Comparison of ENCODE assay signal across 8 cellular contexts in the genomic region with DNA sequence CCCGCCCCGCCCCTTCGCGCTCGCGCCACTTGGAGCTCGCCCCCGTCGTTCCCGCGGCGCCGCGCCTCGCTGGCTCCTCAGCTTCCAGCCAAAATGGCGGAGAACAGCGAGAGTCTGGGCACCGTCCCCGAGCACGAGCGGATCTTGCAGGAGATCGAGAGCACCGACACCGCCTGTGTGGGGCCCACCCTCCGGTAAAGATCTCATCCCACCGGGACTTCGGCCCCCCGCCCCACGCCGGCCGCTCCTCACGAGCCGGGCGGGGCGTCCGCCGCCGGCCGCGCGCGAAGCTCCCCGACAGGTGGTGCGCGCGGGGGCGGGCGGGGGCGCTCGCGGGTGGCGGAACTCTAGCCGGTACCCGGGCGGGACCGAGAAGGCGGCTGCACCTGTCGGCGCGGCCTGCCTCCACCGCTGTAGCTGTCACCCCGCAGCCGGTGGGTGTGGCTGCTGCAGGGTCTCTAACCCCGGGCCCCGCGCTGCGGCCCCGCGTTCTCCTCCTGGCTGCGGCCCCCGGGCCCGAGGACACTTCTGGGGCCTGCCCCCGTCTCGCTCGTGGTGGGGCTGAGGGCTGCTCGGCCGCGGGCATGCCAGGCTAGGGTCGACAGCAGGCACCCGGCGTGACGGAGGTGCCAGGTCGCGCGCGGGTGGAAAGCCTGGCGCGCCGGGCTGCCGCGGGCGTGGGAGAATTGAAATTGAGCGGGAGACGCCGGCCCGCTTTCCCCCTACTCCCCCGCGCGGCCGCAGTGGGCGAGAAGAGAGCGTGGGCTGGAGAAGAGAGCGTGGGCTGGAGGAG. TPM values are rescaled to one million over a fixed set of nuclear protein-coding genes. Genes with fewer than 3 reads are reported as not detected.
DNase-seq lines count a peak whose midpoint lies in the region; ATAC-seq lines count a peak whose summit lies in the region.

A gene with protein sequence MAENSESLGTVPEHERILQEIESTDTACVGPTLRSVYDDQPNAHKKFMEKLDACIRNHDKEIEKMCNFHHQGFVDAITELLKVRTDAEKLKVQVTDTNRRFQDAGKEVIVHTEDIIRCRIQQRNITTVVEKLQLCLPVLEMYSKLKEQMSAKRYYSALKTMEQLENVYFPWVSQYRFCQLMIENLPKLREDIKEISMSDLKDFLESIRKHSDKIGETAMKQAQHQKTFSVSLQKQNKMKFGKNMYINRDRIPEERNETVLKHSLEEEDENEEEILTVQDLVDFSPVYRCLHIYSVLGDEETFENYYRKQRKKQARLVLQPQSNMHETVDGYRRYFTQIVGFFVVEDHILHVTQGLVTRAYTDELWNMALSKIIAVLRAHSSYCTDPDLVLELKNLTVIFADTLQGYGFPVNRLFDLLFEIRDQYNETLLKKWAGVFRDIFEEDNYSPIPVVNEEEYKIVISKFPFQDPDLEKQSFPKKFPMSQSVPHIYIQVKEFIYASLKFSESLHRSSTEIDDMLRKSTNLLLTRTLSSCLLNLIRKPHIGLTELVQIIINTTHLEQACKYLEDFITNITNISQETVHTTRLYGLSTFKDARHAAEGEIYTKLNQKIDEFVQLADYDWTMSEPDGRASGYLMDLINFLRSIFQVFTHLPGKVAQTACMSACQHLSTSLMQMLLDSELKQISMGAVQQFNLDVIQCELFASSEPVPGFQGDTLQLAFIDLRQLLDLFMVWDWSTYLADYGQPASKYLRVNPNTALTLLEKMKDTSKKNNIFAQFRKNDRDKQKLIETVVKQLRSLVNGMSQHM (plus strand): TSS at position 80 of the 793 bp plus-strand sequence. CDS start 14 bp downstream, at position 94.

- no peaks in the 10 kb centered on the region for H3K27me3 ChIP-seq in CD4-positive, alpha-beta memory T cell (ENCODE audit: insufficient read depth, low read length)
- H3K27me3 ChIP-seq in mesenchymal stem cell (ENCODE audit: control insufficient read depth in 1 of 2, insufficient read depth in 1 of 2, low read length in 2 of 2): peaks cover 0 to 17% of the 10 kb centered on the region in 2 experiments

- CTCF ChIA-PET in CD4-positive, alpha-beta memory T cell (lab: Charles Lee; ENCODE audit: partially characterized antibody): interaction anchor here (0.6 to 9.1 kb wide), 13 partner anchors 10 to 1687 kb away, joined by 3 to 103 read pairs (median 4); no protein-coding TSS in a partner anchor

- H4K8ac ChIP-seq in mesenchymal stem cell (ENCODE audit: low read length): peak within 1 kb of the TSS; percentile 89

- peak within 1 kb of the TSS; percentile 67 for H3K27ac ChIP-seq in CD4-positive, alpha-beta memory T cell (ENCODE audit: low read depth, low read length)
- no peak within 1 kb of the TSS for H3K27ac ChIP-seq in mesenchymal stem cell (ENCODE audit: low read length, poor library complexity, severe bottlenecking)

- no peak within 1 kb of the TSS for H2BK5ac ChIP-seq in mesenchymal stem cell (ENCODE audit: low read depth, low read length, poor library complexity, severe bottlenecking)

- H3K9me3 Mint-ChIP-seq in CD4-positive, alpha-beta memory T cell: no peaks in the 10 kb centered on the region
- no peaks in the 10 kb centered on the region for H3K9me3 Mint-ChIP-seq in effector memory CD8-positive, alpha-beta T cell

- peak within 1 kb of the TSS; percentile 74 for H3K9ac ChIP-seq in mesenchymal stem cell (ENCODE audit: low read length)

- peak within 1 kb of the TSS in 1 of 2 experiments; percentile 83 for H2BK12ac ChIP-seq in mesenchymal stem cell (ENCODE audit: low read length in 2 of 2)

- peaks cover 0 to 5% of the 10 kb centered on the region in 2 donors for H3K36me3 Mint-ChIP-seq in CD4-positive, alpha-beta memory T cell
- peaks cover 13% of the 10 kb centered on the region for H3K36me3 Mint-ChIP-seq in effector memory CD8-positive, alpha-beta T cell (ENCODE audit: insufficient read depth)

- H2BK15ac ChIP-seq in mesenchymal stem cell (ENCODE audit: low read depth, poor library complexity, severe bottlenecking): peak within 1 kb of the TSS; percentile 94

- peak within 1 kb of the TSS; percentile 99 for H3K4me2 ChIP-seq in mesenchymal stem cell (ENCODE audit: low read length, poor library complexity, severe bottlenecking)

- no peak within 1 kb of the TSS for H2BK120ac ChIP-seq in mesenchymal stem cell (ENCODE audit: low read depth, low read length)

- H2AK5ac ChIP-seq in mesenchymal stem cell (ENCODE audit: low read length, severe bottlenecking): no peak within 1 kb of the TSS

- WGBS in mesenchymal stem cell: 1% methylated on average over 65 of the region's 103 CpGs

- H3K18ac ChIP-seq in mesenchymal stem cell (ENCODE audit: low read depth in 1 of 2, low read length in 2 of 2): peak within 1 kb of the TSS; percentile 52 to 99

- H3K4me1 Mint-ChIP-seq in CD4-positive, alpha-beta memory T cell: peaks cover 10 to 38% (median 24%) of the 10 kb centered on the region in 4 donors
- peaks cover 8 to 11% of the 10 kb centered on the region in 2 donors for H3K4me1 Mint-ChIP-seq in effector memory CD8-positive, alpha-beta T cell (ENCODE audit: low read depth in 2 of 2)

- ATAC-seq in GM19324 (IDR thresholded peaks at IDR 0.05; ENCODE audit: low FRiP score, unreplicated experiment) (peak; percentile 89), HG03460 (IDR thresholded peaks at IDR 0.05; ENCODE audit: unreplicated experiment) (peak; percentile 83)
- ATAC-seq in effector memory CD8-positive, alpha-beta T cell (replicated peaks): peak; percentile 84

- peak within 1 kb of the TSS; percentile 94 for H2AFZ ChIP-seq in mesenchymal stem cell (ENCODE audit: low read depth, low read length)

- peak within 1 kb of the TSS; percentile 86 to 95 (median 93) for H3K27ac Mint-ChIP-seq in CD4-positive, alpha-beta memory T cell
- H3K27ac Mint-ChIP-seq in effector memory CD8-positive, alpha-beta T cell: peak within 1 kb of the TSS; percentile 67 to 88

- peak within 1 kb of the TSS in 1 of 2 experiments; percentile 91 for H3K14ac ChIP-seq in mesenchymal stem cell (ENCODE audit: low read length in 2 of 2)

- H4K91ac ChIP-seq in mesenchymal stem cell (ENCODE audit: low read length): peak within 1 kb of the TSS; percentile 89

- peak within 1 kb of the TSS; percentile 85 to 96 (median 93) for H3K4me3 Mint-ChIP-seq in CD4-positive, alpha-beta memory T cell
- H3K4me3 Mint-ChIP-seq in effector memory CD8-positive, alpha-beta T cell: peak within 1 kb of the TSS; percentile 82 to 84

- H3K9me3 ChIP-seq in CD4-positive, alpha-beta memory T cell (ENCODE audit: control insufficient read depth in 1 of 2, low read length in 2 of 2): no peaks in the 10 kb centered on the region
- no peaks in the 10 kb centered on the region for H3K9me3 ChIP-seq in mesenchymal stem cell (ENCODE audit: control insufficient read depth, low read length)

- intact Hi-C loops in CD4-positive, alpha-beta memory T cell (cut with micrococcal nuclease): loop anchor here (1.0 to 10.0 kb wide), 9 partner anchors 154 to 1684 kb away; a partner anchor contains a TSS

- peak; percentile 88 to 93 (median 91) for DNase-seq in CD4-positive, alpha-beta memory T cell
- peak; percentile 76 for DNase-seq in NK-92 treated with Interleukin-12 subunit alpha and Interleukin-12 subunit beta, amount 100 ng/mL, for 24 hours (lab: John Stamatoyannopoulos, UW)
- peak; percentile 66 to 68 for DNase-seq in activated CD8-positive, alpha-beta memory T cell treated with anti-CD3 and anti-CD28 coated beads for 4 hours (ENCODE audit: low read depth in 2 of 2)
- peak; percentile 79 to 86 (median 81) for DNase-seq in effector memory CD8-positive, alpha-beta T cell
- peak; percentile 78 for DNase-seq in mesenchymal stem cell
- DNase-seq in stimulated activated CD8-positive, alpha-beta memory T cell treated with anti-CD3 and anti-CD28 coated beads, Interleukin-12 subunit alpha, Interleukin-12 subunit beta, amount 100 ng/mL, for 24 hours (ENCODE audit: extremely low read depth): peak; percentile 65

- no peaks in the 10 kb centered on the region for H3K36me3 ChIP-seq in CD4-positive, alpha-beta memory T cell (ENCODE audit: insufficient read depth, low read length)
- no peaks in the 10 kb centered on the region for H3K36me3 ChIP-seq in mesenchymal stem cell (ENCODE audit: control insufficient read depth in 1 of 2, insufficient read depth in 2 of 2, low read depth in 1 of 2, low read length in 2 of 2)

- POLR2A ChIA-PET in CD4-positive, alpha-beta memory T cell (lab: Charles Lee; ENCODE audit: partially characterized antibody): interaction anchor here (0.6 to 2.4 kb wide), 15 partner anchors 11 to 1685 kb away, joined by 3 to 17 read pairs (median 4); a partner anchor contains a TSS

- no peak within 1 kb of the TSS for H3K23ac ChIP-seq in mesenchymal stem cell (ENCODE audit: low read length in 2 of 2)

- H3K27me3 Mint-ChIP-seq in CD4-positive, alpha-beta memory T cell: no peaks in the 10 kb centered on the region
- no peaks in the 10 kb centered on the region for H3K27me3 Mint-ChIP-seq in effector memory CD8-positive, alpha-beta T cell

- H3K4me1 ChIP-seq in CD4-positive, alpha-beta memory T cell (ENCODE audit: insufficient read depth, low read length): peaks cover 19% of the 10 kb centered on the region
- peaks cover 6% of the 10 kb centered on the region for H3K4me1 ChIP-seq in mesenchymal stem cell (ENCODE audit: control insufficient read depth, insufficient read depth, low read depth, low read length)

- peak within 1 kb of the TSS; percentile 60 to 76 for H3K4me3 ChIP-seq in CD4-positive, alpha-beta memory T cell (ENCODE audit: low read length in 2 of 2)
- peak within 1 kb of the TSS; percentile 80 to 83 for H3K4me3 ChIP-seq in mesenchymal stem cell (ENCODE audit: insufficient read depth in 1 of 2, low read depth in 1 of 2, low read length in 2 of 2)

- H3K79me1 ChIP-seq in mesenchymal stem cell (replicated peaks; ENCODE audit: low read length, poor library complexity, severe bottlenecking): peaks cover 5% of the 10 kb centered on the region

- H3K4ac ChIP-seq in mesenchymal stem cell (ENCODE audit: low read depth in 1 of 2, low read length in 2 of 2): peak within 1 kb of the TSS; percentile 89 to 91

RNA-seq across cellular contexts. Expression of the gene that starts here (rescaled TPM):
- 10 to 100 TPM; 10.5 to 11.4 TPM for total RNA-seq in CD4-positive, alpha-beta memory T cell
- polyA plus RNA-seq in CD4-positive, alpha-beta memory T cell: 10 to 100 TPM in 1 of 2 donors, 1 to 10 TPM in 1; 4.3 to 11.4 TPM
- polyA plus RNA-seq in mesenchymal stem cell (2013, experiment 1 of 2): 6.3 TPM
- polyA plus RNA-seq in mesenchymal stem cell (2013, experiment 2 of 2): 6.8 TPM
